In the genomic region with DNA sequence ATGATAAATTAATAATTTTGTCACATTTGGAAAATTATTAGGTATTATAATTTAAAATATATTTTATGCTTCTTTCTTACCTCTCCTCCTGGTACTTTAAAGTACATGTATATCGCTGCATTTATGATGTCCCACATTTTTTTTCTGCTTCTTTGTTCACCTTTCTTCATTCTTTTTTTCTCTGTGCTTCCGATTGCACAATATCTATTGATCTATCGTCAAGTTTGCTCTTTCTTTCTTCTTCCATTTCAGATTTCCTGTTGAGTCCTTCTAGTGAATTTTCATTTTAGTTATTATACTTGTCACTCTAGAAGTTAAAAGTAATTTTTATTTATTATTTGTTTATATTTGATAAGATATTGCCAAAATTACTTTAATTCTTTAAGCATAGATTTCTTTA, we compare ENCODE assay signal across 8 cellular contexts.
"Had no signal": no experiment of that assay in that cellular context is flagged by ENCODE, and none has a peak within 500 bp of the region (broad histone marks: within the 10 kb centered on the region; RNA-seq: fewer than 3 reads in every experiment).

No MANE protein-coding gene starts in this region.

- H2AFZ ChIP-seq: GM23248 had no signal

- DNase-seq: GOT3, H9, HCEC 1CT, KBM-7 had no signal

- H3K4me2 ChIP-seq: KMS-11 had no signal

- FAIRE-seq: H54 had no signal

- H3K27ac ChIP-seq: GM23248, HL-60, KMS-11 had no signal

- H3K9ac ChIP-seq: GM23248, KMS-11 had no signal

- H3K4me3 ChIP-seq: GM23248 had no signal
